In genomic region chr20:45297786-45298497, GRCh38 we compare ENCODE assay signal across 29 cellular contexts. TPM values are rescaled to one million over a fixed set of nuclear protein-coding genes. Genes with fewer than 3 reads are reported as not detected.
"Had no signal": no experiment of that assay in that cellular context is flagged by ENCODE, and none has a peak within 500 bp of the region (broad histone marks: within the 10 kb centered on the region; RNA-seq: fewer than 3 reads in every experiment).

No MANE protein-coding gene starts in this region.

- H3K36me3 ChIP-seq: gastrocnemius medialis, pancreas, stomach, thyroid gland, vagina had no signal

- H3K4me1 ChIP-seq: pancreas had no signal

- H3K27me3 ChIP-seq: pancreas, thyroid gland had no signal

- ATAC-seq: esophagus mucosa; gastrocnemius medialis; naive thymus-derived CD4-positive, alpha-beta T cell; pancreas; sciatic nerve; stimulated activated effector memory CD8-positive, alpha-beta T cell treated with anti-CD3 and anti-CD28 coated beads, Interleukin-12 subunit alpha, Interleukin-12 subunit beta, amount 100 ng/mL, for 72 hours had no signal

- H3K27ac ChIP-seq: dorsolateral prefrontal cortex, epithelial cell of prostate, gastrocnemius medialis, pancreas, stomach, thyroid gland, vagina had no signal

- DNase-seq: dorsolateral prefrontal cortex; effector CD4-positive, alpha-beta T cell; endodermal cell; foreskin fibroblast; gastrocnemius medialis; midbrain; naive thymus-derived CD4-positive, alpha-beta T cell; occipital lobe; stimulated activated CD4-positive, alpha-beta T cell treated with anti-CD3 and anti-CD28 coated beads, Interleukin-2, amount 100 ng/mL, for 24 hours; stimulated activated CD4-positive, alpha-beta T cell treated with anti-CD3 and anti-CD28 coated beads, Interleukin-4, amount 100 ng/mL, for 24 hours; stimulated activated naive CD4-positive, alpha-beta T cell treated with Interleukin-2 at 50 U/mL for 16 hours; stomach; thyroid gland; trophoblast cell had no signal

- H3K4me3 ChIP-seq: dorsolateral prefrontal cortex, gastrocnemius medialis, lung, pancreas, stomach, thyroid gland, vagina had no signal

- H3K9me3 ChIP-seq: gastrocnemius medialis, pancreas, stomach, thyroid gland, vagina had no signal

- FAIRE-seq: colon, keratinocyte, pancreas had no signal

RNA-seq across cellular contexts. Expression of gene RBPJL, which starts 8.7 kb away (rescaled TPM):
- total RNA-seq: endodermal cell; esophagus mucosa; gastrocnemius medialis; glomerular endothelial cell; liver; naive thymus-derived CD4-positive, alpha-beta T cell; occipital lobe; sciatic nerve; subcutaneous adipose tissue; temporal lobe; thyroid gland; ureter; vagina had no signal
- polyA plus RNA-seq: keratinocyte; liver; lung; naive thymus-derived CD4-positive, alpha-beta T cell had no signal

RNA-seq across cellular contexts. Expression of gene MATN4, which starts 10.2 kb away (rescaled TPM):
- total RNA-seq: gastrocnemius medialis, glomerular endothelial cell, liver, occipital lobe, progenitor cell of endocrine pancreas, temporal lobe, ureter, vagina had no signal
- polyA plus RNA-seq: keratinocyte; naive thymus-derived CD4-positive, alpha-beta T cell had no signal

RNA-seq across cellular contexts. Expression of gene SLPI, which starts 43.6 kb away (rescaled TPM):
- total RNA-seq: endodermal cell, glomerular endothelial cell, occipital lobe, progenitor cell of endocrine pancreas, temporal lobe had no signal
- polyA plus RNA-seq: naive thymus-derived CD4-positive, alpha-beta T cell had no signal
